ENCODE assay signal across 1 cellular context in the genomic region with DNA sequence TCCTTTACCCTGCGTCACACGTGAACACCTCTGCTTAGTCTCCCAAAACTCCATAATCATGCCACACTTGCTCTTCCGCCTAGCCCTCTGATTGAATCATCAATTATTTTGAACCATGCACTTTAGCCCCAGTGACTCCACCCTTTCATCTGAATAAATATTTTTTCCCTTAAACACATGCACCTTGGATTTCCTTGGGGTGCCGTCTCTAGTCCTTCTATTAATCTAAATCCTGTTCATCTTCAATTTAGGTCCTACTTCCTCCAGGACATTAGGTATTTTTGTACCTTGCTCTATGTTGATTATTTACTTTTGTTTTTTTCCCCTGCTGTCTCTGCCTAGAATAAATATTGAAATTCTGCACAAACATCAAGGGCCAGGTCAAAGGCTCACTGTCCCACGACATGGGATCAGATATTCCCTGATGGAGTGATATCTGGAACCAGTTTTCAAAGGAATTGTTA.
TF ChIP-seq lines count a peak whose summit lies in the region.

No MANE protein-coding gene starts in this region.

TF ChIP-seq in HepG2, 621 proteins besides CTCF, POLR2A, EP300 and RAD21 (continued from another document and continues in another):
- TF ChIP-seq, protein P1, sequence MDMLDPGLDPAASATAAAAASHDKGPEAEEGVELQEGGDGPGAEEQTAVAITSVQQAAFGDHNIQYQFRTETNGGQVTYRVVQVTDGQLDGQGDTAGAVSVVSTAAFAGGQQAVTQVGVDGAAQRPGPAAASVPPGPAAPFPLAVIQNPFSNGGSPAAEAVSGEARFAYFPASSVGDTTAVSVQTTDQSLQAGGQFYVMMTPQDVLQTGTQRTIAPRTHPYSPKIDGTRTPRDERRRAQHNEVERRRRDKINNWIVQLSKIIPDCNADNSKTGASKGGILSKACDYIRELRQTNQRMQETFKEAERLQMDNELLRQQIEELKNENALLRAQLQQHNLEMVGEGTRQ (IDR thresholded peaks at IDR 0.05; ENCODE audit: low read depth, low read length), result no peak
- TF ChIP-seq, protein P1 (CRISPR knock-in tag; IDR thresholded peaks at IDR 0.05; ENCODE audit: borderline replicate concordance), result no peak
- no peak for TF ChIP-seq ZNF777 (CRISPR knock-in tag; IDR thresholded peaks at IDR 0.05)
- TF ChIP-seq, protein P2, sequence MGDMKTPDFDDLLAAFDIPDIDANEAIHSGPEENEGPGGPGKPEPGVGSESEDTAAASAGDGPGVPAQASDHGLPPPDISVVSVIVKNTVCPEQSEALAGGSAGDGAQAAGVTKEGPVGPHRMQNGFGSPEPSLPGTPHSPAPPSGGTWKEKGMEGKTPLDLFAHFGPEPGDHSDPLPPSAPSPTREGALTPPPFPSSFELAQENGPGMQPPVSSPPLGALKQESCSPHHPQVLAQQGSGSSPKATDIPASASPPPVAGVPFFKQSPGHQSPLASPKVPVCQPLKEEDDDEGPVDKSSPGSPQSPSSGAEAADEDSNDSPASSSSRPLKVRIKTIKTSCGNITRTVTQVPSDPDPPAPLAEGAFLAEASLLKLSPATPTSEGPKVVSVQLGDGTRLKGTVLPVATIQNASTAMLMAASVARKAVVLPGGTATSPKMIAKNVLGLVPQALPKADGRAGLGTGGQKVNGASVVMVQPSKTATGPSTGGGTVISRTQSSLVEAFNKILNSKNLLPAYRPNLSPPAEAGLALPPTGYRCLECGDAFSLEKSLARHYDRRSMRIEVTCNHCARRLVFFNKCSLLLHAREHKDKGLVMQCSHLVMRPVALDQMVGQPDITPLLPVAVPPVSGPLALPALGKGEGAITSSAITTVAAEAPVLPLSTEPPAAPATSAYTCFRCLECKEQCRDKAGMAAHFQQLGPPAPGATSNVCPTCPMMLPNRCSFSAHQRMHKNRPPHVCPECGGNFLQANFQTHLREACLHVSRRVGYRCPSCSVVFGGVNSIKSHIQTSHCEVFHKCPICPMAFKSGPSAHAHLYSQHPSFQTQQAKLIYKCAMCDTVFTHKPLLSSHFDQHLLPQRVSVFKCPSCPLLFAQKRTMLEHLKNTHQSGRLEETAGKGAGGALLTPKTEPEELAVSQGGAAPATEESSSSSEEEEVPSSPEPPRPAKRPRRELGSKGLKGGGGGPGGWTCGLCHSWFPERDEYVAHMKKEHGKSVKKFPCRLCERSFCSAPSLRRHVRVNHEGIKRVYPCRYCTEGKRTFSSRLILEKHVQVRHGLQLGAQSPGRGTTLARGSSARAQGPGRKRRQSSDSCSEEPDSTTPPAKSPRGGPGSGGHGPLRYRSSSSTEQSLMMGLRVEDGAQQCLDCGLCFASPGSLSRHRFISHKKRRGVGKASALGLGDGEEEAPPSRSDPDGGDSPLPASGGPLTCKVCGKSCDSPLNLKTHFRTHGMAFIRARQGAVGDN (CRISPR knock-in tag; IDR thresholded peaks at IDR 0.05), result no peak
- TF ChIP-seq RFXANK (CRISPR knock-in tag; IDR thresholded peaks at IDR 0.05), result no peak
- TF ChIP-seq SNAPC2 (CRISPR knock-in tag; IDR thresholded peaks at IDR 0.05), result no peak
- TF ChIP-seq, protein P3, sequence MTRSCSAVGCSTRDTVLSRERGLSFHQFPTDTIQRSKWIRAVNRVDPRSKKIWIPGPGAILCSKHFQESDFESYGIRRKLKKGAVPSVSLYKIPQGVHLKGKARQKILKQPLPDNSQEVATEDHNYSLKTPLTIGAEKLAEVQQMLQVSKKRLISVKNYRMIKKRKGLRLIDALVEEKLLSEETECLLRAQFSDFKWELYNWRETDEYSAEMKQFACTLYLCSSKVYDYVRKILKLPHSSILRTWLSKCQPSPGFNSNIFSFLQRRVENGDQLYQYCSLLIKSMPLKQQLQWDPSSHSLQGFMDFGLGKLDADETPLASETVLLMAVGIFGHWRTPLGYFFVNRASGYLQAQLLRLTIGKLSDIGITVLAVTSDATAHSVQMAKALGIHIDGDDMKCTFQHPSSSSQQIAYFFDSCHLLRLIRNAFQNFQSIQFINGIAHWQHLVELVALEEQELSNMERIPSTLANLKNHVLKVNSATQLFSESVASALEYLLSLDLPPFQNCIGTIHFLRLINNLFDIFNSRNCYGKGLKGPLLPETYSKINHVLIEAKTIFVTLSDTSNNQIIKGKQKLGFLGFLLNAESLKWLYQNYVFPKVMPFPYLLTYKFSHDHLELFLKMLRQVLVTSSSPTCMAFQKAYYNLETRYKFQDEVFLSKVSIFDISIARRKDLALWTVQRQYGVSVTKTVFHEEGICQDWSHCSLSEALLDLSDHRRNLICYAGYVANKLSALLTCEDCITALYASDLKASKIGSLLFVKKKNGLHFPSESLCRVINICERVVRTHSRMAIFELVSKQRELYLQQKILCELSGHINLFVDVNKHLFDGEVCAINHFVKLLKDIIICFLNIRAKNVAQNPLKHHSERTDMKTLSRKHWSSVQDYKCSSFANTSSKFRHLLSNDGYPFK (CRISPR knock-in tag; IDR thresholded peaks at IDR 0.05; ENCODE audit: borderline replicate concordance), result no peak
- no peak for TF ChIP-seq CHCHD3 (CRISPR knock-in tag; IDR thresholded peaks at IDR 0.05)
- no peak for TF ChIP-seq ZNF547 (CRISPR knock-in tag; IDR thresholded peaks at IDR 0.05)
- TF ChIP-seq, protein P4, sequence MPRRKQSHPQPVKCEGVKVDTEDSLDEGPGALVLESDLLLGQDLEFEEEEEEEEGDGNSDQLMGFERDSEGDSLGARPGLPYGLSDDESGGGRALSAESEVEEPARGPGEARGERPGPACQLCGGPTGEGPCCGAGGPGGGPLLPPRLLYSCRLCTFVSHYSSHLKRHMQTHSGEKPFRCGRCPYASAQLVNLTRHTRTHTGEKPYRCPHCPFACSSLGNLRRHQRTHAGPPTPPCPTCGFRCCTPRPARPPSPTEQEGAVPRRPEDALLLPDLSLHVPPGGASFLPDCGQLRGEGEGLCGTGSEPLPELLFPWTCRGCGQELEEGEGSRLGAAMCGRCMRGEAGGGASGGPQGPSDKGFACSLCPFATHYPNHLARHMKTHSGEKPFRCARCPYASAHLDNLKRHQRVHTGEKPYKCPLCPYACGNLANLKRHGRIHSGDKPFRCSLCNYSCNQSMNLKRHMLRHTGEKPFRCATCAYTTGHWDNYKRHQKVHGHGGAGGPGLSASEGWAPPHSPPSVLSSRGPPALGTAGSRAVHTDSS (CRISPR knock-in tag; conservative IDR thresholded peaks at IDR 0.05), result no peak
- TF ChIP-seq DNMT1 (CRISPR knock-in tag; IDR thresholded peaks at IDR 0.05), result no peak
- TF ChIP-seq GPN1 (CRISPR knock-in tag; IDR thresholded peaks at IDR 0.05; ENCODE audit: borderline replicate concordance), result no peak
- TF ChIP-seq TBL1XR1 (IDR thresholded peaks at IDR 0.05; ENCODE audit: borderline replicate concordance, low read length, partially characterized antibody), result no peak
- no peak for TF ChIP-seq SMAD9 (CRISPR knock-in tag; IDR thresholded peaks at IDR 0.05)
- TF ChIP-seq MXI1 (IDR thresholded peaks at IDR 0.05; ENCODE audit: borderline replicate concordance, low read depth, low read length), result peak; percentile 38; the same call in 1 of the 3 replicates
- TF ChIP-seq, protein P5, sequence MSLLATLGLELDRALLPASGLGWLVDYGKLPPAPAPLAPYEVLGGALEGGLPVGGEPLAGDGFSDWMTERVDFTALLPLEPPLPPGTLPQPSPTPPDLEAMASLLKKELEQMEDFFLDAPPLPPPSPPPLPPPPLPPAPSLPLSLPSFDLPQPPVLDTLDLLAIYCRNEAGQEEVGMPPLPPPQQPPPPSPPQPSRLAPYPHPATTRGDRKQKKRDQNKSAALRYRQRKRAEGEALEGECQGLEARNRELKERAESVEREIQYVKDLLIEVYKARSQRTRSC (CRISPR knock-in tag; IDR thresholded peaks at IDR 0.05; ENCODE audit: low read depth), result no peak
- peak; percentile 24; the same call in 1 of the 2 replicates for TF ChIP-seq ZFP36L1 (CRISPR knock-in tag; IDR thresholded peaks at IDR 0.05)
- no peak for TF ChIP-seq ZNF720 (CRISPR knock-in tag; IDR thresholded peaks at IDR 0.05)
- no peak for TF ChIP-seq ZNF569 (CRISPR knock-in tag; IDR thresholded peaks at IDR 0.05; ENCODE audit: borderline replicate concordance)
- no peak for TF ChIP-seq ZNF234 (CRISPR knock-in tag; conservative IDR thresholded peaks at IDR 0.05)
- no peak for TF ChIP-seq SYNCRIP (IDR thresholded peaks at IDR 0.05; ENCODE audit: insufficient read depth, low read depth, low read length)
- TF ChIP-seq, protein P6, sequence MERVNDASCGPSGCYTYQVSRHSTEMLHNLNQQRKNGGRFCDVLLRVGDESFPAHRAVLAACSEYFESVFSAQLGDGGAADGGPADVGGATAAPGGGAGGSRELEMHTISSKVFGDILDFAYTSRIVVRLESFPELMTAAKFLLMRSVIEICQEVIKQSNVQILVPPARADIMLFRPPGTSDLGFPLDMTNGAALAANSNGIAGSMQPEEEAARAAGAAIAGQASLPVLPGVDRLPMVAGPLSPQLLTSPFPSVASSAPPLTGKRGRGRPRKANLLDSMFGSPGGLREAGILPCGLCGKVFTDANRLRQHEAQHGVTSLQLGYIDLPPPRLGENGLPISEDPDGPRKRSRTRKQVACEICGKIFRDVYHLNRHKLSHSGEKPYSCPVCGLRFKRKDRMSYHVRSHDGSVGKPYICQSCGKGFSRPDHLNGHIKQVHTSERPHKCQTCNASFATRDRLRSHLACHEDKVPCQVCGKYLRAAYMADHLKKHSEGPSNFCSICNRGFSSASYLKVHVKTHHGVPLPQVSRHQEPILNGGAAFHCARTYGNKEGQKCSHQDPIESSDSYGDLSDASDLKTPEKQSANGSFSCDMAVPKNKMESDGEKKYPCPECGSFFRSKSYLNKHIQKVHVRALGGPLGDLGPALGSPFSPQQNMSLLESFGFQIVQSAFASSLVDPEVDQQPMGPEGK (CRISPR knock-in tag; IDR thresholded peaks at IDR 0.05), result no peak
- no peak for TF ChIP-seq TCF12 (IDR thresholded peaks at IDR 0.05)
- TF ChIP-seq TCF12 (CRISPR knock-in tag; IDR thresholded peaks at IDR 0.05), result no peak
- 0 out of 2 replicates have a peak, but pooled peaks have one; percentile 26 for TF ChIP-seq DPF2 (CRISPR knock-in tag; IDR thresholded peaks at IDR 0.05; ENCODE audit: borderline replicate concordance, low read depth)
- peak; percentile 88 for TF ChIP-seq BCL6 (CRISPR knock-in tag; IDR thresholded peaks at IDR 0.05)
- TF ChIP-seq, protein P7, sequence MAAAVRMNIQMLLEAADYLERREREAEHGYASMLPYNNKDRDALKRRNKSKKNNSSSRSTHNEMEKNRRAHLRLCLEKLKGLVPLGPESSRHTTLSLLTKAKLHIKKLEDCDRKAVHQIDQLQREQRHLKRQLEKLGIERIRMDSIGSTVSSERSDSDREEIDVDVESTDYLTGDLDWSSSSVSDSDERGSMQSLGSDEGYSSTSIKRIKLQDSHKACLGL (CRISPR knock-in tag; IDR thresholded peaks at IDR 0.05), result no peak
- TF ChIP-seq AGO1 (IDR thresholded peaks at IDR 0.05; ENCODE audit: low read depth, low read length, poor library complexity, severe bottlenecking), result no peak
- peak; percentile 81; the same call in 1 of the 2 replicates for TF ChIP-seq TBX3 (IDR thresholded peaks at IDR 0.05; ENCODE audit: borderline replicate concordance)
- TF ChIP-seq, protein P8, sequence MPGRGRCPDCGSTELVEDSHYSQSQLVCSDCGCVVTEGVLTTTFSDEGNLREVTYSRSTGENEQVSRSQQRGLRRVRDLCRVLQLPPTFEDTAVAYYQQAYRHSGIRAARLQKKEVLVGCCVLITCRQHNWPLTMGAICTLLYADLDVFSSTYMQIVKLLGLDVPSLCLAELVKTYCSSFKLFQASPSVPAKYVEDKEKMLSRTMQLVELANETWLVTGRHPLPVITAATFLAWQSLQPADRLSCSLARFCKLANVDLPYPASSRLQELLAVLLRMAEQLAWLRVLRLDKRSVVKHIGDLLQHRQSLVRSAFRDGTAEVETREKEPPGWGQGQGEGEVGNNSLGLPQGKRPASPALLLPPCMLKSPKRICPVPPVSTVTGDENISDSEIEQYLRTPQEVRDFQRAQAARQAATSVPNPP (CRISPR knock-in tag; IDR thresholded peaks at IDR 0.05), result no peak
- TF ChIP-seq ZNF563 (CRISPR knock-in tag; IDR thresholded peaks at IDR 0.05), result no peak
- no peak for TF ChIP-seq REL (CRISPR knock-in tag; conservative IDR thresholded peaks at IDR 0.05)
- no peak for TF ChIP-seq BRD4 (CRISPR knock-in tag; IDR thresholded peaks at IDR 0.05)
- TF ChIP-seq ZNF879 (CRISPR knock-in tag; IDR thresholded peaks at IDR 0.05), result no peak
- TF ChIP-seq CHD2 (IDR thresholded peaks at IDR 0.05; ENCODE audit: low read depth, low read length), result no peak
- no peak for TF ChIP-seq KMT2A (CRISPR knock-in tag; IDR thresholded peaks at IDR 0.05)
- no peak for TF ChIP-seq MAF1 (CRISPR knock-in tag; IDR thresholded peaks at IDR 0.05; ENCODE audit: borderline replicate concordance)
- TF ChIP-seq GTF2F1 (IDR thresholded peaks at IDR 0.05; ENCODE audit: low read length), result no peak
- TF ChIP-seq ZZZ3 (CRISPR knock-in tag; IDR thresholded peaks at IDR 0.05; ENCODE audit: borderline replicate concordance), result no peak
- TF ChIP-seq PPARG (CRISPR knock-in tag; conservative IDR thresholded peaks at IDR 0.05), result peak; percentile 80
- TF ChIP-seq TCF7 (IDR thresholded peaks at IDR 0.05; ENCODE audit: low read depth), result peak; percentile 92
- no peak for TF ChIP-seq FOSL1 (CRISPR knock-in tag; IDR thresholded peaks at IDR 0.05; ENCODE audit: borderline replicate concordance)
- no peak for TF ChIP-seq ZNF841 (CRISPR knock-in tag; IDR thresholded peaks at IDR 0.05; ENCODE audit: borderline replicate concordance)
- TF ChIP-seq, protein P9, sequence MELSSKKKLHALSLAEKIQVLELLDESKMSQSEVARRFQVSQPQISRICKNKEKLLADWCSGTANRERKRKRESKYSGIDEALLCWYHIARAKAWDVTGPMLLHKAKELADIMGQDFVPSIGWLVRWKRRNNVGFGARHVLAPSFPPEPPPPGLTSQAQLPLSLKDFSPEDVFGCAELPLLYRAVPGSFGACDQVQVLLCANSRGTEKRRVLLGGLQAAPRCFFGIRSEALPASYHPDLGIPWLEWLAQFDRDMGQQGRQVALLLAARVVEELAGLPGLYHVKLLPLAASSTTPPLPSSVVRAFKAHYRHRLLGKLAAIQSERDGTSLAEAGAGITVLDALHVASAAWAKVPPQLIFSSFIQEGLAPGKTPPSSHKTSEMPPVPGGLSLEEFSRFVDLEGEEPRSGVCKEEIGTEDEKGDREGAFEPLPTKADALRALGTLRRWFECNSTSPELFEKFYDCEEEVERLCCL (CRISPR knock-in tag; IDR thresholded peaks at IDR 0.05; ENCODE audit: borderline replicate concordance), result no peak
- TF ChIP-seq SP5 (CRISPR knock-in tag; IDR thresholded peaks at IDR 0.05; ENCODE audit: borderline replicate concordance, low read depth), result peak; percentile 59; the same call in 1 of the 2 replicates
- TF ChIP-seq ZNF225 (CRISPR knock-in tag; IDR thresholded peaks at IDR 0.05), result no peak
- TF ChIP-seq BORCS8-MEF2B (CRISPR knock-in tag; IDR thresholded peaks at IDR 0.05), result no peak
- TF ChIP-seq TAF1 (CRISPR knock-in tag; IDR thresholded peaks at IDR 0.05), result no peak
- TF ChIP-seq ZFYVE20 (CRISPR knock-in tag; IDR thresholded peaks at IDR 0.05; ENCODE audit: borderline replicate concordance, low read depth), result no peak
- TF ChIP-seq MTA1 (CRISPR knock-in tag; IDR thresholded peaks at IDR 0.05; ENCODE audit: borderline replicate concordance), result no peak; the same call in 1 of the 2 replicates
- TF ChIP-seq RBAK (CRISPR knock-in tag; IDR thresholded peaks at IDR 0.05), result no peak
- TF ChIP-seq ZSCAN30 (CRISPR knock-in tag; IDR thresholded peaks at IDR 0.05), result no peak
- TF ChIP-seq ZNF607 (CRISPR knock-in tag; IDR thresholded peaks at IDR 0.05; ENCODE audit: borderline replicate concordance), result peak; percentile 72; the same call in 1 of the 2 replicates
- TF ChIP-seq ARNT (IDR thresholded peaks at IDR 0.05), result no peak
- TF ChIP-seq HNRNPUL1 (IDR thresholded peaks at IDR 0.05; ENCODE audit: low read depth, low read length), result no peak
